9 cellular contexts compared by ENCODE assay signal in genomic region chr17:29005936-29006438, GRCh38. TPM values are rescaled to one million over a fixed set of nuclear protein-coding genes. Genes with fewer than 3 reads are reported as not detected.
DNase-seq lines count a peak whose midpoint lies in the region; ATAC-seq, FAIRE-seq and TF ChIP-seq lines count a peak whose summit lies in the region.
"Had no signal": no experiment of that assay in that cellular context is flagged by ENCODE, and none has a peak within 500 bp of the region (broad histone marks: within the 10 kb centered on the region; RNA-seq: fewer than 3 reads in every experiment).

Gene SEZ6, minus strand, starts transcription at chr17:29006033. Its CDS starts 164 bp downstream, at chr17:29005869.

- no peak for FAIRE-seq in frontal cortex (lab: Jason Lieb, UNC)

- H3K9me3 ChIP-seq in PC-3 (ENCODE audit: low read length) (no peaks in the 10 kb centered on the region), suprapubic skin (no peaks in the 10 kb centered on the region)

- intact Hi-C loops in PC-3 (cut with micrococcal nuclease), result no loop called here

- no peaks in the 10 kb centered on the region for H3K36me3 ChIP-seq in PC-3 (ENCODE audit: low read depth, low read length)
- no peaks in the 10 kb centered on the region for H3K36me3 ChIP-seq in suprapubic skin

- H3K4me1 ChIP-seq in PC-3 (ENCODE audit: insufficient read depth, low read length) (no peaks in the 10 kb centered on the region), suprapubic skin (peaks cover 11% of the 10 kb centered on the region)

- H3K27ac ChIP-seq in PC-3 (ENCODE audit: low read length) (no peak within 1 kb of the TSS), suprapubic skin (no peak within 1 kb of the TSS)

- no peak within 1 kb of the TSS for H3K4me3 ChIP-seq in AG10803 (ENCODE audit: low read length)
- no peak within 1 kb of the TSS for H3K4me3 ChIP-seq in PC-3 (ENCODE audit: low read length)
- peak within 1 kb of the TSS; percentile 8 for H3K4me3 ChIP-seq in suprapubic skin

- TF ChIP-seq CTCF in AG10803 (conservative IDR thresholded peaks at IDR 0.05; ENCODE audit: low read length) (no peak), PC-3 (conservative IDR thresholded peaks at IDR 0.05; ENCODE audit: low read depth, low read length) (no peak), suprapubic skin (IDR thresholded peaks at IDR 0.05) (peak in 1 of 2 donors; percentile 13)

- 6% methylated on average over 10 of the region's 40 CpGs for WGBS in suprapubic skin

- POLR2A ChIA-PET in PC-3 (lab: Charles Lee; ENCODE audit: unreplicated experiment), result no interaction called here

- BruUV-seq in PC-3 (replicated peaks; lab: Mats Ljungman, UMichigan), result no TSS peak

- H3K27me3 ChIP-seq in PC-3 (ENCODE audit: low read length), result peaks cover 9% of the 10 kb centered on the region
- peaks cover 78% of the 10 kb centered on the region for H3K27me3 ChIP-seq in suprapubic skin

- H3K4me2 ChIP-seq in PC-3 (ENCODE audit: low read length), result no peak within 1 kb of the TSS

- TF ChIP-seq POLR2A in suprapubic skin (IDR thresholded peaks at IDR 0.05), result no peak

- H2AFZ ChIP-seq in PC-3 (ENCODE audit: low read length), result no peak within 1 kb of the TSS

- DNase-seq in AG10803 (ENCODE audit: low read depth) (peak; percentile 36), HT1080 (ENCODE audit: low read depth) (peak; percentile 29), PC-3 (peak; percentile 40), frontal cortex (ENCODE audit: low spot score in 2 of 2) (peak; percentile 87 to 91), occipital lobe (lab: John Stamatoyannopoulos, UW) (peak; percentile 67), suprapubic skin (ENCODE audit: low spot score in 2 of 2) (no peak)
- DNase-seq in activated effector memory CD4-positive, alpha-beta T cell treated with Interleukin-2 at 50 U/mL for 16 hours, result peak; percentile 30

- CTCF ChIA-PET in PC-3 (lab: Charles Lee), result no interaction called here

- H4K20me1 ChIP-seq in PC-3 (ENCODE audit: low read length), result no peaks in the 10 kb centered on the region

- no peak for TF ChIP-seq EP300 in suprapubic skin (IDR thresholded peaks at IDR 0.05)

- no peaks in the 10 kb centered on the region for H3F3A ChIP-seq in PC-3 (ENCODE audit: low read length, unreplicated experiment)

- H3K9ac ChIP-seq in PC-3 (ENCODE audit: low read length), result no peak within 1 kb of the TSS

- no peaks in the 10 kb centered on the region for H3K79me2 ChIP-seq in PC-3 (ENCODE audit: low read length)

- ATAC-seq in PC-3 (peak; percentile 38; the same call in 1 of the 2 replicates), GM21786 (IDR thresholded peaks at IDR 0.05; ENCODE audit: unreplicated experiment) (no peak)

- H3K9me2 ChIP-seq in PC-3 (replicated peaks; ENCODE audit: low read length), result no peaks in the 10 kb centered on the region

RNA-seq across cellular contexts. Expression of gene SEZ6, which starts in this region (rescaled TPM):
- not detected in 2 replicates for total RNA-seq in HT1080 (2014; rRNA removed; shearing (Covaris generic))
- 0.40 TPM in 1 of 2 replicates, not detected in the other for polyA plus RNA-seq in HT1080 (2015; cell fraction: cytosol; rRNA removed)
- 0.05 TPM in 1 of 2 replicates, not detected in the other for polyA plus RNA-seq in HT1080 (2015; cell fraction: nucleus; rRNA removed)
- not detected in 2 replicates for total RNA-seq in PC-3 (2014; rRNA removed)
- total RNA-seq in frontal cortex, result 45.2 TPM
- total RNA-seq in occipital lobe, result 36.2 TPM
- not detected for total RNA-seq in suprapubic skin
- total RNA-seq: epithelial cell of proximal tubule had no signal

Comparison
In these comparisons a context has a peak if more than half of its experiments do, and no peak if none do; other contexts are left out.
1. RNA of gene SEZ6 (total RNA-seq): 45.2 TPM in frontal cortex (single experiment) and 36.2 TPM in occipital lobe (single experiment); not detected in HT1080, not detected in PC-3 and not detected in suprapubic skin; every median in the first group is over 10 times any median in the second.
2. Peak in DNase-seq in HT1080; RNA of the gene not detected or under 1 TPM.
3. Peak in DNase-seq and ATAC-seq in PC-3; RNA of the gene not detected or under 1 TPM.
4. DNase-seq: peak in AG10803 (single experiment), activated effector memory CD4-positive, alpha-beta T cell treated with Interleukin-2 at 50 U/mL for 16 hours (single experiment), frontal cortex (2 of 2) and occipital lobe (single experiment); none in suprapubic skin (0 of 2).